Comparison of ENCODE assay signal across 11 cellular contexts in the genomic region with DNA sequence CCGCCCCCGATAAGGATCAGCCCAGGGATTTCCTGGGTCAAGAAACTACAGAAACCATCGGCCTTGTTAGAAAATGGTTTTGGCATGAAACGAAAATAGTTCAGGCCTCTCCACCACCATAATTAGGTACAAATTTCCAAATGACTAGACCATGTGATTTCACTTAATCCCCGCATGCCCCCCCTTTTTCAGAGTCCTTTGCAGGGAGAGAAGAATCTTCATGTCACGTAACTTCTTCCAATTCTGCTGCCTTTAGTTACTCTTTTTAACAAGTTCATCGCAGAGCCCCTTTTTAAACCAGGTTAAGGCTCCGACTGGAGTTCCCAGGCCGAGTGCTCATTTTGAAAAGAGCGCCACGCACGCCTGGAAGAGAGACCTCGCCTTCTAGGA. TPM values are rescaled to one million over a fixed set of nuclear protein-coding genes. Genes with fewer than 3 reads are reported as not detected.
DNase-seq lines count a peak whose midpoint lies in the region; ATAC-seq, FAIRE-seq and TF ChIP-seq lines count a peak whose summit lies in the region.
"Had no signal": no experiment of that assay in that cellular context is flagged by ENCODE, and none has a peak within 500 bp of the region (broad histone marks: within the 10 kb centered on the region; RNA-seq: fewer than 3 reads in every experiment).

No MANE protein-coding gene starts in this region.

- DNase-seq in activated CD4-positive, alpha-beta T cell treated with anti-CD3 and anti-CD28 coated beads, Interleukin-2, amount 10 ng/mL, durations not matched to agents 24 days and 14 days: no peak
- DNase-seq in activated CD4-positive, alpha-beta T cell treated with anti-CD3 and anti-CD28 coated beads for 4 hours: no peak
- no peak for DNase-seq in breast epithelium (ENCODE audit: low spot score in 2 of 2)
- DNase-seq in left lung: no peak
- no peak for DNase-seq in GM19239 (ENCODE audit: insufficient read length, low spot score)
- DNase-seq in ACHN: no peak
- DNase-seq in pons (ENCODE audit: low spot score): no peak
- DNase-seq: MG63; NK-92 treated with Interleukin-12 subunit alpha and Interleukin-12 subunit beta, amount 100 ng/mL, for 24 hours had no signal

- no peak overlapping the region for H3K27ac Mint-ChIP-seq in activated CD4-positive, alpha-beta T cell treated with anti-CD3 and anti-CD28 coated beads, Interleukin-2, amount 10 ng/mL, durations not matched to agents 24 days and 14 days

- intact Hi-C loops in activated CD4-positive, alpha-beta T cell treated with anti-CD3 and anti-CD28 coated beads, Interleukin-2, amount 10 ng/mL, durations not matched to agents 24 days and 14 days (cut with micrococcal nuclease): loop anchor here (5.0 kb wide), 3 partner anchors 66 to 154 kb away; no protein-coding TSS in a partner anchor
- intact Hi-C loops in breast epithelium (cut with DNase I; ENCODE audit: low total_unique reads) (no loop called here), left lung (cut with DNase I) (no loop called here)

- peaks cover 12% of the 10 kb centered on the region for H3K4me1 Mint-ChIP-seq in activated CD4-positive, alpha-beta T cell treated with anti-CD3 and anti-CD28 coated beads, Interleukin-2, amount 10 ng/mL, durations not matched to agents 24 days and 14 days

- H3K4me1 ChIP-seq in breast epithelium (peaks cover 0 to 3% of the 10 kb centered on the region in 2 donors), left lung (peaks cover 5 to 53% of the 10 kb centered on the region in 2 donors), thymus (ENCODE audit: control insufficient read depth, insufficient read depth, low read length) (no peaks in the 10 kb centered on the region)

- H3K4me3 Mint-ChIP-seq in activated CD4-positive, alpha-beta T cell treated with anti-CD3 and anti-CD28 coated beads, Interleukin-2, amount 10 ng/mL, durations not matched to agents 24 days and 14 days: peak overlapping the region; percentile 28

- H3K4me3 ChIP-seq in breast epithelium (peak overlapping the region; percentile 66 to 92 (median 76)), left lung (peak overlapping the region; percentile 38 to 55), thymus (ENCODE audit: low read length) (no peak overlapping the region)

- TF ChIP-seq CTCF in breast epithelium (IDR thresholded peaks at IDR 0.05) (no peak), left lung (IDR thresholded peaks at IDR 0.05) (no peak)

- in situ Hi-C loops in ACHN (cut with HindIII; ENCODE audit: low pct_ligation_motif_present, low pct_unique_long_range_greater_than_20kb, low sequenced_read_pairs): no loop called here

- H3K27me3 ChIP-seq in breast epithelium (peaks cover 0 to 11% of the 10 kb centered on the region in 2 donors), left lung (peaks cover 12 to 61% of the 10 kb centered on the region in 2 donors), thymus (ENCODE audit: control insufficient read depth, insufficient read depth) (peaks cover 70% of the 10 kb centered on the region)

- H3K36me3 Mint-ChIP-seq in activated CD4-positive, alpha-beta T cell treated with anti-CD3 and anti-CD28 coated beads, Interleukin-2, amount 10 ng/mL, durations not matched to agents 24 days and 14 days (ENCODE audit: low read depth): no peaks in the 10 kb centered on the region

- no peaks in the 10 kb centered on the region for H3K9me3 Mint-ChIP-seq in activated CD4-positive, alpha-beta T cell treated with anti-CD3 and anti-CD28 coated beads, Interleukin-2, amount 10 ng/mL, durations not matched to agents 24 days and 14 days

- H3K9me3 ChIP-seq in breast epithelium (no peaks in the 10 kb centered on the region), left lung (no peaks in the 10 kb centered on the region), thymus (ENCODE audit: control insufficient read depth) (no peaks in the 10 kb centered on the region)
- H3K9me3 ChIP-seq: MG63 had no signal

- no peaks in the 10 kb centered on the region for H3K36me3 ChIP-seq in breast epithelium
- H3K36me3 ChIP-seq in left lung: peaks cover 0 to 14% of the 10 kb centered on the region in 2 donors
- no peaks in the 10 kb centered on the region for H3K36me3 ChIP-seq in thymus (ENCODE audit: control insufficient read depth, insufficient read depth)
- H3K36me3 ChIP-seq: MG63 had no signal

- WGBS in thymus: 74% methylated on average over 13 of the region's 13 CpGs

- TF ChIP-seq POLR2A in breast epithelium (IDR thresholded peaks at IDR 0.05): no peak

- H3K27ac ChIP-seq in breast epithelium (peak overlapping the region; percentile 84 to 90), left lung (peak overlapping the region; percentile 69 to 78), thymus (ENCODE audit: low read depth) (peak overlapping the region; percentile 52)

- ATAC-seq in left lung: no peak
- ATAC-seq: stimulated activated naive CD8-positive, alpha-beta T cell treated with anti-CD3 and anti-CD28 coated beads, Interleukin-15, Interleukin-2, amounts not matched to agents 100 U/mL and 50 U/mL, for 24 hours had no signal

- H3K27me3 Mint-ChIP-seq in activated CD4-positive, alpha-beta T cell treated with anti-CD3 and anti-CD28 coated beads, Interleukin-2, amount 10 ng/mL, durations not matched to agents 24 days and 14 days: peaks cover 25% of the 10 kb centered on the region

- FAIRE-seq in GM19239 (lab: Jason Lieb, UNC): no peak

RNA-seq across cellular contexts. Expression of gene PDGFA, which starts 3.4 kb away (rescaled TPM):
- total RNA-seq in activated CD4-positive, alpha-beta T cell treated with anti-CD3 and anti-CD28 coated beads, Interleukin-2, amount 10 ng/mL, durations not matched to agents 24 days and 14 days: 12.2 and 12.9 TPM in 2 replicates
- total RNA-seq in breast epithelium (10 to 100 TPM; 19.8 to 33.4 (median 31.2) TPM), left lung (10 to 100 TPM; 29.1 to 69.4 TPM)
- 15.1 TPM for polyA plus RNA-seq in thymus
